26 cellular contexts compared by ENCODE assay signal in genomic region chr3:147368151-147368550, GRCh38. TPM values are rescaled to one million over a fixed set of nuclear protein-coding genes. Genes with fewer than 3 reads are reported as not detected.
"Had no signal": no experiment of that assay in that cellular context is flagged by ENCODE, and none has a peak within 500 bp of the region (broad histone marks: within the 10 kb centered on the region; RNA-seq: fewer than 3 reads in every experiment).

No MANE protein-coding gene starts in this region.

- H3K9ac ChIP-seq: parathyroid adenoma had no signal

- H3K27ac Mint-ChIP-seq: memory B cell; mesothelial cell of epicardium; natural killer cell; stimulated activated memory B cell treated with anti-CD40 and anti-IgM and Interleukin-4, amounts not matched to agents 10 μg/mL and 1 μg/mL and 100 μg/mL, for 72 hours; stimulated activated naive CD8-positive, alpha-beta T cell treated with anti-CD3 and anti-CD28 coated beads, Interleukin-15, Interleukin-2, amounts not matched to agents 100 ng/mL and 50 ng/mL, for 24 hours had no signal

- H3K9me3 ChIP-seq: esophagus muscularis mucosa, gastrocnemius medialis, heart right ventricle, prostate gland, spleen, tibial artery, upper lobe of right lung, vagina had no signal

- FAIRE-seq: endometrium, islet of Langerhans had no signal

- H3K36me3 ChIP-seq: esophagus muscularis mucosa, gastrocnemius medialis, heart right ventricle, prostate gland, spleen, tibial artery, upper lobe of right lung, vagina had no signal

- H3K4me1 Mint-ChIP-seq: memory B cell; mesothelial cell of epicardium; natural killer cell; stimulated activated memory B cell treated with anti-CD40 and anti-IgM and Interleukin-4, amounts not matched to agents 10 μg/mL and 1 μg/mL and 100 μg/mL, for 72 hours had no signal

- H3K9me3 Mint-ChIP-seq: mesothelial cell of epicardium had no signal

- DNase-seq: effector memory CD4-positive, alpha-beta T cell; gastrocnemius medialis; heart right ventricle; hypothalamus; kidney glomerular epithelial cell; natural killer cell; spleen; stimulated activated CD4-positive, alpha-beta T cell treated with anti-CD3 and anti-CD28 coated beads, Interleukin-15, amount 100 ng/mL, for 24 hours; stimulated activated CD4-positive, alpha-beta T cell treated with anti-CD3 and anti-CD28 coated beads, Interleukin-1b, Interleukin-23, amount 100 ng/mL, for 48 hours; stimulated activated CD4-positive, alpha-beta T cell treated with anti-CD3 and anti-CD28 coated beads, Interleukin-4, amount 100 ng/mL, for 24 hours; tibial artery; upper lobe of right lung had no signal

- H3K4me3 ChIP-seq: esophagus muscularis mucosa, gastrocnemius medialis, prostate gland, spleen, tibial artery, upper lobe of right lung, vagina had no signal

- H3K4me3 Mint-ChIP-seq: memory B cell; mesothelial cell of epicardium; natural killer cell; stimulated activated memory B cell treated with anti-CD40 and anti-IgM and Interleukin-4, amounts not matched to agents 10 μg/mL and 1 μg/mL and 100 μg/mL, for 72 hours; stimulated activated naive CD8-positive, alpha-beta T cell treated with anti-CD3 and anti-CD28 coated beads, Interleukin-15, Interleukin-2, amounts not matched to agents 100 ng/mL and 50 ng/mL, for 24 hours had no signal

- H3K4me1 ChIP-seq: esophagus muscularis mucosa, parathyroid adenoma, prostate gland, spleen, tibial artery, upper lobe of right lung, vagina had no signal

- H3K27ac ChIP-seq: epithelial cell of prostate, esophagus muscularis mucosa, gastrocnemius medialis, heart right ventricle, parathyroid adenoma, prostate gland, spleen, tibial artery, upper lobe of right lung, vagina had no signal

- H3K36me3 Mint-ChIP-seq: mesothelial cell of epicardium; stimulated activated memory B cell treated with anti-CD40 and anti-IgM and Interleukin-4, amounts not matched to agents 10 μg/mL and 1 μg/mL and 100 μg/mL, for 72 hours had no signal

- H2AFZ ChIP-seq: parathyroid adenoma had no signal

- H3K79me2 ChIP-seq: parathyroid adenoma had no signal

RNA-seq across cellular contexts. Expression of gene ZIC4, which starts 38.2 kb away (rescaled TPM):
- total RNA-seq: esophagus muscularis mucosa, fibroblast of villous mesenchyme, heart right ventricle, mesothelial cell of epicardium, natural killer cell, omental fat pad, prostate gland, renal cortical epithelial cell, spleen, upper lobe of right lung, vagina had no signal
- polyA plus RNA-seq: heart right ventricle, spleen had no signal

RNA-seq across cellular contexts. Expression of gene ZIC1, which starts 41.0 kb away (rescaled TPM):
- total RNA-seq: esophagus muscularis mucosa, fibroblast of villous mesenchyme, heart right ventricle, natural killer cell, omental fat pad, prostate gland, renal cortical epithelial cell, spleen, upper lobe of right lung, vagina had no signal
- polyA plus RNA-seq: heart right ventricle, spleen had no signal
